Comparison of ENCODE assay signal across 10 cellular contexts in the genomic region with DNA sequence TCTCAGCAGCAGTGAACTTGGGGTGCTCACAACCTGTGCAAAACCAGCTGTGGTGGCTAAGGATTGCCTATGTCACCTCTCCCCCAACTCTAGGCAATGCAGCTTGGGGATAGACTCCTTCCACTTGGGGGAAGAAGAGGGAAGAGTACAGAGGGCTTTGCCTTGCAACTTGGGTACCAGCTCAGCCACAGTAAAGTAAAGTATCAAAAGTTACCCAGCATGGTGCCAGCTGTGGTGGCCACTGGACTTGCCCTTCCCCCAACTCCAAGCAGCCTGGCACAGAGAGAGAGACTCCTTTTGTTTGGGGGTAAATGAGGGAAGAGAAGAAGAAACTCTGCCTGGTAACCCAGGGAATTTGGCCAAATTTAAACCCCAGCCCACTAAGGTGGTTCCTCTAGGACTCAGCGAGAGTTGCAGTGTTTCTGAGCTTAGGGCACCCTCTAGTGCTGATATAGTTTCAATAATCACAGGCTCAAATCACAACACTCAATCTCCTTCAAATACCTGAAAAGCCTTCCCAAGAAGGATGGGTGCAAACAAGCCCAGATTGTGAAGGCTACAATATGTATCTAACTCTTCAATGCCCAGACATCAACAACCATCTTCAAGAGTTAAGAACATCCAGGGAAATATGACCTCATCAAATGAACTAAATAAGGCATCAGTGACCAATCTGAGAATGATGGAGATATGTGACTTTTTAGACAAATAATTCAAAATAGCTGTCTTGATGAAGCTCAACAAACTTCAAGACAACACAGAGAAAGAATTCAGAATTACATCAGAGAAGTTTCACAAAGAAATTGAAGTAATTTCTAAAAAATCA. TPM values are rescaled to one million over a fixed set of nuclear protein-coding genes. Genes with fewer than 3 reads are reported as not detected.
A peak's percentile ranks its signal among the peaks of the same experiment; 100 is the strongest.
DNase-seq lines count a peak whose midpoint lies in the region; ATAC-seq and TF ChIP-seq lines count a peak whose summit lies in the region.
"Had no signal": no experiment of that assay in that cellular context is flagged by ENCODE, and none has a peak within 500 bp of the region (broad histone marks: within the 10 kb centered on the region; RNA-seq: fewer than 3 reads in every experiment).

No MANE protein-coding gene starts in this region.

- H3K27me3 ChIP-seq in right lobe of liver (peaks cover 0 to 6% of the 10 kb centered on the region in 2 donors), MG63 (no peaks in the 10 kb centered on the region)

- H3K27me3 Mint-ChIP-seq in WTC11 (ENCODE audit: low read depth), result peaks cover 77% of the 10 kb centered on the region

- no peak overlapping the region for H3K4me3 Mint-ChIP-seq in WTC11
- H3K4me3 Mint-ChIP-seq: IgD-negative memory B cell had no signal

- no peaks in the 10 kb centered on the region for H3K36me3 Mint-ChIP-seq in WTC11
- H3K36me3 Mint-ChIP-seq: IgD-negative memory B cell had no signal

- POLR2A ChIA-PET in WTC11 (lab: Charles Lee), result no interaction called here

- peak; percentile 90 for ATAC-seq in WTC11
- peak in 3 of 4 donors; percentile 48 to 57 (median 50) for ATAC-seq in right lobe of liver
- no peak for ATAC-seq in GM18502 (IDR thresholded peaks at IDR 0.05; ENCODE audit: poor library complexity, unreplicated experiment)
- no peak for ATAC-seq in HG03025 (IDR thresholded peaks at IDR 0.05; ENCODE audit: low FRiP score, unreplicated experiment)
- no peak for ATAC-seq in esophagus mucosa

- no peak overlapping the region for H3K27ac ChIP-seq in right lobe of liver

- H3K36me3 ChIP-seq in right lobe of liver, result no peaks in the 10 kb centered on the region
- no peaks in the 10 kb centered on the region for H3K36me3 ChIP-seq in MG63

- H3K4me1 Mint-ChIP-seq in WTC11, result no peaks in the 10 kb centered on the region
- H3K4me1 Mint-ChIP-seq: IgD-negative memory B cell had no signal

- 0% methylated on average over 1 of the region's 1 CpG for WGBS in right lobe of liver (ENCODE audit: insufficient coverage, low coverage, low lambda C conversion rate, missing lambda C conversion rate)

- H3K9me3 Mint-ChIP-seq in WTC11, result no peaks in the 10 kb centered on the region

- intact Hi-C loops in right lobe of liver (cut with DNase I), result loop anchor here in 1 of 2 donors (10.0 kb wide), 1 partner anchor 55 kb away; no protein-coding TSS in a partner anchor

- no peaks in the 10 kb centered on the region for H3K4me1 ChIP-seq in right lobe of liver

- H3K27ac Mint-ChIP-seq in WTC11, result no peak overlapping the region
- H3K27ac Mint-ChIP-seq: IgD-negative memory B cell had no signal

- no peak for TF ChIP-seq CTCF in WTC11 (IDR thresholded peaks at IDR 0.05)
- TF ChIP-seq CTCF in right lobe of liver (IDR thresholded peaks at IDR 0.05), result peak in 3 of 4 donors; percentile 15 to 37 (median 29)

- CTCF ChIA-PET in WTC11 (lab: Charles Lee), result interaction anchor here (0.6 to 1.5 kb wide), 7 partner anchors 44 to 212 kb away, joined by 3 to 4 read pairs (median 3); no protein-coding TSS in a partner anchor

- DNase-seq in DMS53 treated with DMSO at 0.1 percent for 48 hours (lab: John Stamatoyannopoulos, UW; ENCODE audit: unreplicated experiment) (peak; percentile 9), LHCN-M2 (ENCODE audit: low read depth) (peak; percentile 8), WTC11 (ENCODE audit: low spot score) (no peak), right lobe of liver (no peak), MG63 (no peak)

- no peak overlapping the region for H3K4me3 ChIP-seq in right lobe of liver
- no peak overlapping the region for H3K4me3 ChIP-seq in MG63

- no peak for TF ChIP-seq POLR2A in right lobe of liver (IDR thresholded peaks at IDR 0.05)

- H3K9me3 ChIP-seq in right lobe of liver (no peaks in the 10 kb centered on the region), MG63 (no peaks in the 10 kb centered on the region)

TF ChIP-seq in WTC11, 78 proteins besides CTCF, POLR2A, EP300 and RAD21:
- no peak for TF ChIP-seq GTF2I (CRISPR knock-in tag; conservative IDR thresholded peaks at IDR 0.05)

RNA-seq across cellular contexts. Expression of gene DEFB129, which starts 7.6 kb away (rescaled TPM):
- total RNA-seq in LHCN-M2 (2014; rRNA removed) (not detected in 2 replicates), WTC11 (2021) (not detected in 3 replicates), right lobe of liver (not detected), esophagus mucosa (not detected)
- polyA plus RNA-seq in LHCN-M2 (2012), result not detected
- not detected in 2 replicates for total RNA-seq in MG63 (2014; rRNA removed; shearing (Covaris generic); ENCODE audit: low replicate concordance)
- total RNA-seq: temporal lobe had no signal
- polyA plus RNA-seq: IgD-negative memory B cell had no signal

RNA-seq across cellular contexts. Expression of gene DEFB128, which starts 30.0 kb away (rescaled TPM):
- not detected in 2 replicates for total RNA-seq in LHCN-M2 (2014; rRNA removed)
- not detected for polyA plus RNA-seq in LHCN-M2 (2012)
- total RNA-seq in WTC11 (2021), result not detected in 3 replicates
- not detected for total RNA-seq in right lobe of liver
- not detected in 2 replicates for total RNA-seq in MG63 (2014; rRNA removed; shearing (Covaris generic); ENCODE audit: low replicate concordance)
- not detected for total RNA-seq in esophagus mucosa
- total RNA-seq: temporal lobe had no signal
- polyA plus RNA-seq: IgD-negative memory B cell had no signal

RNA-seq across cellular contexts. Expression of gene DEFB132, which starts 38.0 kb away (rescaled TPM):
- total RNA-seq in LHCN-M2 (2014; rRNA removed), result not detected in 2 replicates
- not detected for polyA plus RNA-seq in LHCN-M2 (2012)
- not detected in 3 replicates for total RNA-seq in WTC11 (2021)
- under 1 TPM in 3 of 6 experiments, not detected in 3; 0.30 to 0.35 (median 0.31) TPM for total RNA-seq in right lobe of liver
- not detected in 2 replicates for total RNA-seq in MG63 (2014; rRNA removed; shearing (Covaris generic); ENCODE audit: low replicate concordance)
- total RNA-seq in esophagus mucosa, result not detected
- total RNA-seq: temporal lobe had no signal
- polyA plus RNA-seq: IgD-negative memory B cell had no signal

Comparison
In these comparisons a context has a peak if more than half of its experiments do, and no peak if none do; other contexts are left out.
1. DNase-seq: peak in DMS53 treated with DMSO at 0.1 percent for 48 hours (single experiment) and LHCN-M2 (single experiment); none in WTC11 (single experiment), right lobe of liver (0 of 3) and MG63 (single experiment).
2. ATAC-seq: peak in WTC11 (single experiment) and right lobe of liver (3 of 4); none in GM18502 (single experiment), HG03025 (single experiment) and esophagus mucosa (single experiment).